1 cellular context compared by ENCODE assay signal in genomic region chr3:100260685-100261480, GRCh38.
TF ChIP-seq lines count a peak whose summit lies in the region.

Gene TBC1D23, plus strand, starts transcription at chr3:100260992. Its CDS starts 27 bp downstream, at chr3:100261019.

TF ChIP-seq in K562, 482 proteins besides CTCF, POLR2A, EP300 and RAD21 (continued from another document):
- TF ChIP-seq CXXC5 (CRISPR knock-in tag; IDR thresholded peaks at IDR 0.05): peak; percentile 74
- TF ChIP-seq ZNF699 (CRISPR knock-in tag; IDR thresholded peaks at IDR 0.05; ENCODE audit: insufficient replicate concordance): no peak
- peak; percentile 94 for TF ChIP-seq ZNF143 (CRISPR knock-in tag; IDR thresholded peaks at IDR 0.05)
- TF ChIP-seq SRF (CRISPR knock-in tag; IDR thresholded peaks at IDR 0.05): peak in 1 of 2 experiments; percentile 78; a peak in 1 of 4 replicates
- TF ChIP-seq ZNF561 (CRISPR knock-in tag; conservative IDR thresholded peaks at IDR 0.05): no peak
- peak; percentile 78 for TF ChIP-seq SP1 (CRISPR knock-in tag; IDR thresholded peaks at IDR 0.05)
- TF ChIP-seq SIX5 (IDR thresholded peaks at IDR 0.05; ENCODE audit: borderline replicate concordance in 1 of 2, insufficient read depth in 1 of 2, low read depth in 1 of 2, low read length in 2 of 2): peak; percentile 48 to 62; a peak in 3 of 4 replicates
- 0 out of 2 replicates have a peak, but pooled peaks have one; percentile 14 for TF ChIP-seq HOMEZ (CRISPR knock-in tag; IDR thresholded peaks at IDR 0.05)
- TF ChIP-seq NR2C2 (CRISPR knock-in tag; IDR thresholded peaks at IDR 0.05): no peak
- TF ChIP-seq NR2C2 (tag; IDR thresholded peaks at IDR 0.05): peak; percentile 92; the same call in 1 of the 2 replicates
- peak; percentile 96 for TF ChIP-seq CREB3L1 (IDR thresholded peaks at IDR 0.05; ENCODE audit: borderline replicate concordance, low read depth)
- peak; percentile 76; the same call in 1 of the 2 replicates for TF ChIP-seq ETS1 (conservative IDR thresholded peaks at IDR 0.05; ENCODE audit: control insufficient read depth, low read depth, low read length)
- TF ChIP-seq NKRF (IDR thresholded peaks at IDR 0.05; ENCODE audit: borderline replicate concordance): peak; percentile 63; the same call in 1 of the 2 replicates
- TF ChIP-seq POLR2AphosphoS5 (IDR thresholded peaks at IDR 0.05; ENCODE audit: control insufficient read depth, insufficient read depth, low read depth, low read length): peak; percentile 63
- TF ChIP-seq ZBTB7A (IDR thresholded peaks at IDR 0.05; ENCODE audit: borderline replicate concordance, control insufficient read depth, low read depth, low read length): no peak
- TF ChIP-seq CREBBP (IDR thresholded peaks at IDR 0.05; ENCODE audit: low read depth, low read length): no peak
- TF ChIP-seq MAZ (CRISPR knock-in tag; conservative IDR thresholded peaks at IDR 0.05 in 1 of 2, IDR thresholded peaks at IDR 0.05 in 1 of 2): peak; percentile 36 to 89; a peak in 3 of 4 replicates
- TF ChIP-seq EP400 (IDR thresholded peaks at IDR 0.05): peak; percentile 81
- no peak for TF ChIP-seq ESRRB (CRISPR knock-in tag; IDR thresholded peaks at IDR 0.05; ENCODE audit: borderline replicate concordance)
- peak; percentile 69; the same call in 1 of the 2 replicates for TF ChIP-seq NR2F6 (CRISPR knock-in tag; IDR thresholded peaks at IDR 0.05)
- 0 out of 2 replicates have a peak, but pooled peaks have one; percentile 19 for TF ChIP-seq ATF3 (IDR thresholded peaks at IDR 0.05)
- no peak for TF ChIP-seq ATF3 (CRISPR knock-in tag; conservative IDR thresholded peaks at IDR 0.05)
- TF ChIP-seq KLF1 (tag; IDR thresholded peaks at IDR 0.05): no peak
- TF ChIP-seq SAP30 (IDR thresholded peaks at IDR 0.05; ENCODE audit: borderline replicate concordance, insufficient read depth, low read depth, low read length, poor library complexity, severe bottlenecking): peak; percentile 50
- peak; percentile 63; the same call in 1 of the 2 replicates for TF ChIP-seq HNRNPL (IDR thresholded peaks at IDR 0.05; ENCODE audit: low read depth, low read length)
- peak; percentile 86 for TF ChIP-seq RBFOX2 (IDR thresholded peaks at IDR 0.05; ENCODE audit: low read depth, low read length)
- TF ChIP-seq HDAC2 (IDR thresholded peaks at IDR 0.05): 0 out of 2 replicates have a peak, but pooled peaks have one; percentile 26
- peak; percentile 54 for TF ChIP-seq GABPA (tag; conservative IDR thresholded peaks at IDR 0.05; ENCODE audit: low read depth)
- TF ChIP-seq ZNF316 (IDR thresholded peaks at IDR 0.05): peak; percentile 25; the same call in 1 of the 2 replicates
TF ChIP-seq in K562: peak in this region for 94.
